Comparison of ENCODE assay signal across 8 cellular contexts in genomic region chr4:88341227-88342192, GRCh38. TPM values are rescaled to one million over a fixed set of nuclear protein-coding genes. Genes with fewer than 3 reads are reported as not detected.
A peak's percentile ranks its signal among the peaks of the same experiment; 100 is the strongest.
DNase-seq lines count a peak whose midpoint lies in the region; ATAC-seq, FAIRE-seq and TF ChIP-seq lines count a peak whose summit lies in the region.

No MANE protein-coding gene starts in this region.

- no peak overlapping the region for H3K4me3 ChIP-seq in small intestine (ENCODE audit: low read depth in 1 of 2, low read length in 2 of 2)

- H3K36me3 ChIP-seq in small intestine (ENCODE audit: control insufficient read depth in 2 of 2, insufficient read depth in 2 of 2, low read length in 2 of 2): no peaks in the 10 kb centered on the region

- ATAC-seq in HG02970 (IDR thresholded peaks at IDR 0.05; ENCODE audit: low FRiP score, unreplicated experiment) (no peak), left colon (no peak)

- H3K27ac ChIP-seq in small intestine (ENCODE audit: low read depth in 1 of 2, low read length in 1 of 2): no peak overlapping the region

- intact Hi-C loops in left colon (cut with DNase I, micrococcal nuclease): no loop called here

- H3K4me1 ChIP-seq in small intestine (ENCODE audit: control insufficient read depth in 2 of 2, insufficient read depth in 1 of 2, low read depth in 1 of 2, low read length in 1 of 2): no peaks in the 10 kb centered on the region

- peak; percentile 58 for FAIRE-seq in RCC 7860 (lab: Jason Lieb, UNC)
- FAIRE-seq in GM12892 (lab: Jason Lieb, UNC): no peak
- FAIRE-seq in small intestine (lab: Jason Lieb, UNC): no peak

- TF ChIP-seq POLR2A in GM12892 (IDR thresholded peaks at IDR 0.05; ENCODE audit: low read depth, low read length): no peak

- DNase-seq in ELF-1 (ENCODE audit: low read depth, low spot score): peak; percentile 19
- DNase-seq in RCC 7860 (ENCODE audit: low spot score): peak; percentile 72
- peak; percentile 89 for DNase-seq in fibroblast of the conjunctiva (ENCODE audit: low read depth)
- DNase-seq in pons (ENCODE audit: low spot score): peak; percentile 29
- no peak for DNase-seq in GM12892 (ENCODE audit: insufficient read length)
- DNase-seq in small intestine: no peak
- no peak for DNase-seq in left colon

- WGBS in small intestine, 3 donors: 46 to 64% (median 62%) methylated on average over 7 to 8 of the region's 8 CpGs

- H3K9me3 ChIP-seq in small intestine (ENCODE audit: control insufficient read depth, low read depth): no peaks in the 10 kb centered on the region

- no peaks in the 10 kb centered on the region for H3K27me3 ChIP-seq in small intestine (ENCODE audit: control insufficient read depth in 2 of 2, insufficient read depth in 2 of 2, low read length in 2 of 2)

RNA-seq across cellular contexts. Expression of gene HERC6, which starts 37.1 kb away (rescaled TPM):
- polyA plus RNA-seq in GM12892 (2012; ENCODE audit: missing spikeins): 4.9 TPM
- 1 to 10 TPM; 4.9 to 7.8 (median 7.6) TPM for polyA plus RNA-seq in small intestine
- 1 to 10 TPM; 7.5 to 8.9 TPM for total RNA-seq in left colon

RNA-seq across cellular contexts. Expression of gene PPM1K, which starts 57.1 kb away (rescaled TPM):
- 22.9 TPM for polyA plus RNA-seq in GM12892 (2012; ENCODE audit: missing spikeins)
- polyA plus RNA-seq in small intestine: 1 to 10 TPM; 1.6 to 5.5 (median 2.2) TPM
- 1 to 10 TPM; 4.7 to 9.9 TPM for total RNA-seq in left colon

Comparison
In these comparisons a context has a peak if more than half of its experiments do, and no peak if none do; other contexts are left out.
1. DNase-seq: peak in ELF-1 (single experiment), RCC 7860 (single experiment), fibroblast of the conjunctiva (single experiment) and pons (single experiment); none in GM12892 (single experiment), small intestine (single experiment) and left colon (0 of 2).